Comparison of ENCODE assay signal across 1 cellular context in genomic region chr14:56414231-56414630, GRCh38.
TF ChIP-seq lines count a peak whose summit lies in the region.

No MANE protein-coding gene starts in this region.

TF ChIP-seq in SK-N-SH, 30 proteins besides CTCF, POLR2A, EP300 and RAD21 (continued from another document):
- TF ChIP-seq NFIC (IDR thresholded peaks at IDR 0.05; ENCODE audit: borderline replicate concordance) = no peak
- no peak for TF ChIP-seq RXRA (IDR thresholded peaks at IDR 0.05; ENCODE audit: borderline replicate concordance, low read depth)
